20 cellular contexts compared by ENCODE assay signal in the genomic region with DNA sequence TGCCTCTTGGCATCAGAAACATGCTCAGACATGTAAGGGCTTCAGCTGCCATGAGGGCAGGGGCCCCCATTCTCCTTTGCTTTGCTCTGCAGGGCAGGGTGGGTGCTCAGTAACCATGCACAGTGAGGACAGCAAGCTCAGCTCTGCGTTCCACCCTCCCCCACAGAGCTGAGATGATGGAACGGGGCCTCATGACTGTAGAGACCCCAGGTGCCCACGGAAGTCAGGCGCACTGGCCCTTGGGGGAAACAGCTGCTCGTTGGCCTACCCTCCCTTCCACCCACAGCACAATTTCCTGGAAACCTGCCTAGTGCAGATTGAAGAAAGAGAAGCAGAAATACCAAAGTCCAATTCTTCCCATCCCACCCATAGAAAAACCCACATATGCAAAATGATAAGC. TPM values are rescaled to one million over a fixed set of nuclear protein-coding genes. Genes with fewer than 3 reads are reported as not detected.
DNase-seq lines count a peak whose midpoint lies in the region; ATAC-seq, FAIRE-seq and TF ChIP-seq lines count a peak whose summit lies in the region.
"Had no signal": no experiment of that assay in that cellular context is flagged by ENCODE, and none has a peak within 500 bp of the region (broad histone marks: within the 10 kb centered on the region; RNA-seq: fewer than 3 reads in every experiment).

No MANE protein-coding gene starts in this region.

- H4K5ac ChIP-seq in H1 (ENCODE audit: insufficient read length, low read depth, low read length): no peak overlapping the region

- H3K4me1 ChIP-seq in BLaER1 treated with 17β-estradiol and CSF1 and Interleukin-3, amounts not matched to agents 10 nM and 100 nM: peaks cover 12 to 47% (median 36%) of the 10 kb centered on the region in 10 experiments
- no peaks in the 10 kb centered on the region for H3K4me1 ChIP-seq in H1 (replicated peaks in 1 of 4; ENCODE audit: control insufficient read depth in 3 of 4, insufficient read depth in 4 of 4, low read length in 3 of 4)
- no peaks in the 10 kb centered on the region for H3K4me1 ChIP-seq in gastrocnemius medialis
- H3K4me1 ChIP-seq in left ventricle myocardium inferior: peaks cover 17% of the 10 kb centered on the region
- H3K4me1 ChIP-seq in mesenchymal stem cell (ENCODE audit: control insufficient read depth, insufficient read depth, low read depth, low read length): no peaks in the 10 kb centered on the region
- H3K4me1 ChIP-seq: SJSA1 had no signal

- FAIRE-seq in H1 (lab: Jason Lieb, UNC): no peak
- FAIRE-seq: D721Med had no signal

- H2BK20ac ChIP-seq in H1 (ENCODE audit: low read length): peak overlapping the region; percentile 66; the same call in 1 of the 2 replicates

- peak overlapping the region in 1 of 10 experiments; percentile 35; a peak in 2 of 20 replicates for H3K4me3 ChIP-seq in BLaER1 treated with 17β-estradiol and CSF1 and Interleukin-3, amounts not matched to agents 10 nM and 100 nM
- H3K4me3 ChIP-seq in Jurkat, Clone E6-1 (ENCODE audit: low read length): no peak overlapping the region
- no peak overlapping the region for H3K4me3 ChIP-seq in H1 (ENCODE audit: extremely low read depth in 1 of 4, insufficient read depth in 2 of 4, low read depth in 3 of 4, low read length in 4 of 4)
- no peak overlapping the region for H3K4me3 ChIP-seq in gastrocnemius medialis
- H3K4me3 ChIP-seq in left ventricle myocardium inferior: no peak overlapping the region
- H3K4me3 ChIP-seq in mesenchymal stem cell (ENCODE audit: insufficient read depth in 1 of 2, low read depth in 1 of 2, low read length in 2 of 2): no peak overlapping the region
- H3K4me3 ChIP-seq: SJSA1 had no signal

- H3K27me3 ChIP-seq in BLaER1 treated with 17β-estradiol and CSF1 and Interleukin-3, amounts not matched to agents 10 nM and 100 nM: no peaks in the 10 kb centered on the region
- H3K27me3 ChIP-seq in H1 (replicated peaks in 1 of 4; ENCODE audit: control insufficient read depth in 3 of 4, extremely low read depth in 1 of 4, insufficient read depth in 3 of 4, low read length in 3 of 4): no peaks in the 10 kb centered on the region; a peak in 2 of 7 replicates
- H3K27me3 ChIP-seq in gastrocnemius medialis: peaks cover 0 to 16% (median 13%) of the 10 kb centered on the region in 3 donors
- H3K27me3 ChIP-seq in left ventricle myocardium inferior (ENCODE audit: low read depth): peaks cover 22% of the 10 kb centered on the region
- peaks cover 40 to 64% of the 10 kb centered on the region in 2 experiments for H3K27me3 ChIP-seq in mesenchymal stem cell (ENCODE audit: control insufficient read depth in 1 of 2, insufficient read depth in 1 of 2, low read length in 2 of 2)

- peak; percentile 2 for DNase-seq in Jurkat, Clone E6-1 (ENCODE audit: low read depth, low spot score)
- DNase-seq in H1 (ENCODE audit: low read depth in 1 of 2, low spot score in 2 of 2) (no peak), myocyte (ENCODE audit: low read depth) (peak; percentile 19), gastrocnemius medialis (no peak), AG20443 (ENCODE audit: low spot score) (no peak), left ventricle myocardium inferior (no peak), mesenchymal stem cell (no peak)
- DNase-seq: DMS79, NCI-H1105 treated with DMSO at 0.1 percent for 48 hours, NCI-H187, NCI-H2107, NCI-H524 treated with DMSO at 0.1 percent for 48 hours had no signal

- H3K18ac ChIP-seq in H1 (ENCODE audit: extremely low read depth, low read length): no peak overlapping the region
- no peak overlapping the region for H3K18ac ChIP-seq in mesenchymal stem cell (ENCODE audit: low read depth in 1 of 2, low read length in 2 of 2)

- H3K4ac ChIP-seq in H1 (replicated peaks; ENCODE audit: insufficient read length, low read depth, low read length) (no peak overlapping the region), mesenchymal stem cell (ENCODE audit: low read depth in 1 of 2, low read length in 2 of 2) (no peak overlapping the region)

- H4K8ac ChIP-seq in H1 (ENCODE audit: extremely low read depth, insufficient read depth, low read length) (no peak overlapping the region), mesenchymal stem cell (ENCODE audit: low read length) (no peak overlapping the region)

- no peak for TF ChIP-seq CTCF in H1 (IDR thresholded peaks at IDR 0.05; ENCODE audit: control extremely low read depth in 1 of 3, insufficient read depth in 1 of 3, low read depth in 1 of 3, low read length in 3 of 3)
- TF ChIP-seq CTCF in gastrocnemius medialis (IDR thresholded peaks at IDR 0.05 in 4 of 5, conservative IDR thresholded peaks at IDR 0.05 in 1 of 5): no peak
- no peak for TF ChIP-seq CTCF in left ventricle myocardium inferior (IDR thresholded peaks at IDR 0.05; ENCODE audit: borderline replicate concordance)

- H3K36me3 ChIP-seq in BLaER1 treated with 17β-estradiol and CSF1 and Interleukin-3, amounts not matched to agents 10 nM and 100 nM: no peaks in the 10 kb centered on the region
- H3K36me3 ChIP-seq in H1 (ENCODE audit: control insufficient read depth in 2 of 4, insufficient read depth in 4 of 4, low read length in 3 of 4) (no peaks in the 10 kb centered on the region), gastrocnemius medialis (no peaks in the 10 kb centered on the region), left ventricle myocardium inferior (no peaks in the 10 kb centered on the region), mesenchymal stem cell (ENCODE audit: control insufficient read depth in 1 of 2, insufficient read depth in 2 of 2, low read depth in 1 of 2, low read length in 2 of 2) (no peaks in the 10 kb centered on the region)
- H3K36me3 ChIP-seq: SJSA1 had no signal

- H4K91ac ChIP-seq in H1 (replicated peaks; ENCODE audit: insufficient read length, low read length) (peak overlapping the region; percentile 22), mesenchymal stem cell (ENCODE audit: low read length) (no peak overlapping the region)

- no peak overlapping the region for H3K14ac ChIP-seq in H1 (ENCODE audit: insufficient read length)
- no peak overlapping the region for H3K14ac ChIP-seq in mesenchymal stem cell (ENCODE audit: low read length in 2 of 2)

- H2BK120ac ChIP-seq in H1 (replicated peaks; ENCODE audit: low read depth, low read length) (no peak overlapping the region), mesenchymal stem cell (ENCODE audit: low read depth, low read length) (no peak overlapping the region)

- peak overlapping the region in 6 of 11 experiments; percentile 46 to 84 (median 78); a peak in 12 of 22 replicates for H3K27ac ChIP-seq in BLaER1 treated with 17β-estradiol and CSF1 and Interleukin-3, amounts not matched to agents 10 nM and 100 nM
- H3K27ac ChIP-seq in H1 (ENCODE audit: low read depth, low read length): no peak overlapping the region
- H3K27ac ChIP-seq in gastrocnemius medialis: no peak overlapping the region
- H3K27ac ChIP-seq in left ventricle myocardium inferior (replicated peaks): no peak overlapping the region
- no peak overlapping the region for H3K27ac ChIP-seq in mesenchymal stem cell (ENCODE audit: low read length, poor library complexity, severe bottlenecking)
- H3K27ac ChIP-seq: C4-2B, SJSA1 had no signal

- H2AK5ac ChIP-seq in H1 (ENCODE audit: low read depth, low read length) (no peak overlapping the region), mesenchymal stem cell (ENCODE audit: low read length, severe bottlenecking) (no peak overlapping the region)

- H3K79me2 ChIP-seq in H1 (ENCODE audit: control insufficient read depth in 1 of 2, insufficient read depth in 2 of 2, low read length in 2 of 2): no peaks in the 10 kb centered on the region

- no peak overlapping the region for H2BK12ac ChIP-seq in H1 (ENCODE audit: low read depth, low read length)
- H2BK12ac ChIP-seq in mesenchymal stem cell (ENCODE audit: low read length in 2 of 2): no peak overlapping the region

- TF ChIP-seq POLR2A in H1 (IDR thresholded peaks at IDR 0.05; ENCODE audit: control extremely low read depth in 1 of 2, low read depth in 2 of 2, low read length in 2 of 2) (no peak), gastrocnemius medialis (IDR thresholded peaks at IDR 0.05) (no peak)

- no peak for ATAC-seq in gastrocnemius medialis

- H2BK15ac ChIP-seq in H1 (ENCODE audit: low read length): 0 out of 2 replicates have a peak overlapping the region, but pooled peaks have one; percentile 29
- no peak overlapping the region for H2BK15ac ChIP-seq in mesenchymal stem cell (ENCODE audit: low read depth, poor library complexity, severe bottlenecking)

- no peak for TF ChIP-seq RAD21 in H1 (IDR thresholded peaks at IDR 0.05 in 1 of 2, conservative IDR thresholded peaks at IDR 0.05 in 1 of 2; ENCODE audit: low read depth in 2 of 2, low read length in 2 of 2)

- no peak overlapping the region for H3K23ac ChIP-seq in H1 (ENCODE audit: insufficient read length)
- H3K23ac ChIP-seq in mesenchymal stem cell (ENCODE audit: low read length in 2 of 2): no peak overlapping the region

- H2BK5ac ChIP-seq in H1 (ENCODE audit: low read depth, low read length) (peak overlapping the region; percentile 76), mesenchymal stem cell (ENCODE audit: low read depth, low read length, poor library complexity, severe bottlenecking) (no peak overlapping the region)

- peak overlapping the region in 4 of 11 experiments; percentile 22 to 72 (median 68); a peak in 8 of 22 replicates for H3K9ac ChIP-seq in BLaER1 treated with 17β-estradiol and CSF1 and Interleukin-3, amounts not matched to agents 10 nM and 100 nM
- H3K9ac ChIP-seq in H1 (replicated peaks in 1 of 4; ENCODE audit: extremely low read depth in 1 of 4, low read depth in 3 of 4, low read length in 3 of 4): no peak overlapping the region
- no peak overlapping the region for H3K9ac ChIP-seq in mesenchymal stem cell (ENCODE audit: low read length)

- H3K4me2 ChIP-seq in BLaER1 treated with 17β-estradiol and CSF1 and Interleukin-3, amounts not matched to agents 10 nM and 100 nM: peak overlapping the region; percentile 49 to 87 (median 81)
- no peak overlapping the region for H3K4me2 ChIP-seq in H1 (ENCODE audit: insufficient read depth in 1 of 2, low read depth in 2 of 2, low read length in 2 of 2)
- H3K4me2 ChIP-seq in mesenchymal stem cell (ENCODE audit: low read length, poor library complexity, severe bottlenecking): no peak overlapping the region

- CTCF ChIA-PET in H1 (lab: Charles Lee; ENCODE audit: partially characterized antibody): interaction anchor here (0.6 to 4.0 kb wide), 9 partner anchors 7 to 527 kb away, joined by 3 to 39 read pairs (median 4); no protein-coding TSS in a partner anchor

- WGBS in H1 (ENCODE audit: extremely low coverage in 1 of 2, insufficient coverage in 1 of 2, insufficient read length in 1 of 2, insufficient replicate concordance in 2 of 2, low coverage in 1 of 2, low lambda C conversion rate in 2 of 2, missing lambda C conversion rate in 1 of 2), 2 experiments: 77% methylated on average over 5 of the region's 5 CpGs; no CpG with 5 or more reads in 1 of the 2 experiments
- 71% methylated on average over 5 of the region's 5 CpGs for WGBS in mesenchymal stem cell

- H3K56ac ChIP-seq in H1 (replicated peaks; ENCODE audit: insufficient read length, low read depth, low read length): no peak overlapping the region

- no peaks in the 10 kb centered on the region for H3K23me2 ChIP-seq in H1 (ENCODE audit: low read depth, low read length)

- intact Hi-C loops in gastrocnemius medialis (cut with DNase I; ENCODE audit: low total_unique reads) (no loop called here), left ventricle myocardium inferior (cut with micrococcal nuclease) (no loop called here)

- H4K20me1 ChIP-seq in BLaER1 treated with 17β-estradiol and CSF1 and Interleukin-3, amounts not matched to agents 10 nM and 100 nM: no peaks in the 10 kb centered on the region
- no peaks in the 10 kb centered on the region for H4K20me1 ChIP-seq in H1 (replicated peaks in 1 of 2; ENCODE audit: control insufficient read depth in 1 of 2, insufficient read depth in 2 of 2, low read length in 2 of 2)

- H3K9me3 ChIP-seq in BLaER1 treated with 17β-estradiol and CSF1 and Interleukin-3, amounts not matched to agents 10 nM and 100 nM (replicated peaks in 1 of 11): no peaks in the 10 kb centered on the region
- no peaks in the 10 kb centered on the region for H3K9me3 ChIP-seq in H1 (ENCODE audit: insufficient read depth in 2 of 2, low read depth in 1 of 2, low read length in 1 of 2)
- H3K9me3 ChIP-seq in gastrocnemius medialis: no peaks in the 10 kb centered on the region
- no peaks in the 10 kb centered on the region for H3K9me3 ChIP-seq in left ventricle myocardium inferior (replicated peaks)
- H3K9me3 ChIP-seq in mesenchymal stem cell (ENCODE audit: control insufficient read depth, low read length): no peaks in the 10 kb centered on the region
- H3K9me3 ChIP-seq: SJSA1 had no signal

- no peaks in the 10 kb centered on the region for H3K79me1 ChIP-seq in H1 (ENCODE audit: low read depth, low read length)
- no peaks in the 10 kb centered on the region for H3K79me1 ChIP-seq in mesenchymal stem cell (replicated peaks; ENCODE audit: low read length, poor library complexity, severe bottlenecking)

- in situ Hi-C loops in gastrocnemius medialis (cut with MboI; ENCODE audit: low sequenced_read_pairs in 4 of 4): no loop called here

- H2AFZ ChIP-seq in H1 (ENCODE audit: low read length): 0 out of 2 replicates have a peak overlapping the region, but pooled peaks have one; percentile 1
- no peak overlapping the region for H2AFZ ChIP-seq in mesenchymal stem cell (ENCODE audit: low read depth, low read length)

- POLR2A ChIA-PET in H1 (lab: Charles Lee; ENCODE audit: partially characterized antibody): no interaction called here

- no peak for TF ChIP-seq EP300 in H1 (IDR thresholded peaks at IDR 0.05; ENCODE audit: borderline replicate concordance in 1 of 2, low read depth in 2 of 2, low read length in 2 of 2)

RNA-seq across cellular contexts. Expression of a gene that starts 10.5 kb away (rescaled TPM):
- not detected for polyA plus RNA-seq in Jurkat, Clone E6-1 (2012; ENCODE audit: insufficient read depth, insufficient read length)
- total RNA-seq in H1 (2021; fragmentation: NEBNext Ultra II Directional; extraction: Animal tissue kit (Norgen Biotek cat#: 25700)): not detected in 2 replicates
- polyA plus RNA-seq in H1 (2011; rRNA removed): 0.03 TPM in 2 replicates
- polyA plus RNA-seq in H1 (2011; cell fraction: cytosol; rRNA removed): 0.03 TPM
- polyA plus RNA-seq in H1 (2011; cell fraction: nucleus; rRNA removed): not detected
- 0.04 to 0.06 TPM (median 0.05 TPM) in 4 replicates for polyA plus RNA-seq in H1 (2012, experiment 1 of 2)
- polyA plus RNA-seq in H1 (2012, experiment 2 of 2): not detected
- 0.02 TPM for polyA plus RNA-seq in H1 (2013, experiment 1 of 2)
- under 0.01 TPM for polyA plus RNA-seq in H1 (2013, experiment 2 of 2)
- polyA minus RNA-seq in H1 (2011; rRNA and poly(A)+ RNA removed): not detected in 2 replicates
- not detected for polyA minus RNA-seq in H1 (2011; cell fraction: cytosol; rRNA and poly(A)+ RNA removed)
- not detected for polyA minus RNA-seq in H1 (2011; cell fraction: nucleus; rRNA and poly(A)+ RNA removed)
- total RNA-seq in myocyte (not detected in 2 replicates), gastrocnemius medialis (under 1 TPM in 2 of 4 donors, not detected in 2; 0.03 to 0.07 TPM), left ventricle myocardium inferior (2.1 TPM)
- polyA plus RNA-seq in myocyte (2012): not detected
- 0.01 TPM for polyA plus RNA-seq in mesenchymal stem cell (2013, experiment 1 of 2)
- polyA plus RNA-seq in mesenchymal stem cell (2013, experiment 2 of 2): not detected
- total RNA-seq: A673, H9, HT-29, LHCN-M2, SJSA1 had no signal

Comparison
In these comparisons a context has a peak if more than half of its experiments do, and no peak if none do; other contexts are left out.
1. H3K27ac ChIP-seq: peak in BLaER1 treated with 17β-estradiol and CSF1 and Interleukin-3, amounts not matched to agents 10 nM and 100 nM (6 of 11); none in H1 (single experiment), gastrocnemius medialis (0 of 4), left ventricle myocardium inferior (single experiment) and mesenchymal stem cell (single experiment).
2. H3K4me2 ChIP-seq: peak in BLaER1 treated with 17β-estradiol and CSF1 and Interleukin-3, amounts not matched to agents 10 nM and 100 nM (11 of 11); none in H1 (0 of 2) and mesenchymal stem cell (single experiment).
3. DNase-seq: peak in Jurkat, Clone E6-1 (single experiment) and myocyte (single experiment); none in H1 (0 of 2), gastrocnemius medialis (0 of 2), AG20443 (single experiment), left ventricle myocardium inferior (single experiment) and mesenchymal stem cell (single experiment).